In genomic region chr6:24006246-24006645, GRCh38 we compare ENCODE assay signal across 26 cellular contexts.
A peak's percentile ranks its signal among the peaks of the same experiment; 100 is the strongest.
DNase-seq lines count a peak whose midpoint lies in the region; ATAC-seq, FAIRE-seq and TF ChIP-seq lines count a peak whose summit lies in the region.
"Had no signal": no experiment of that assay in that cellular context is flagged by ENCODE, and none has a peak within 500 bp of the region (broad histone marks: within the 10 kb centered on the region; RNA-seq: fewer than 3 reads in every experiment).

No MANE protein-coding gene starts in this region.

- no peak overlapping the region for H3K9ac ChIP-seq in SK-N-SH
- H3K9ac ChIP-seq: BLaER1, KMS-11 had no signal

- no peaks in the 10 kb centered on the region for H4K20me1 ChIP-seq in SK-N-SH (ENCODE audit: insufficient read depth)
- H4K20me1 ChIP-seq: BLaER1 had no signal

- no peak for TF ChIP-seq CTCF in SK-N-SH (IDR thresholded peaks at IDR 0.05)
- TF ChIP-seq CTCF in osteocyte (IDR thresholded peaks at IDR 0.05) = no peak

- DNase-seq in SK-N-SH (no peak), NCI-H69 (lab: John Stamatoyannopoulos, UW) (peak; percentile 92), left colon (no peak), osteocyte (ENCODE audit: extremely low spot score, unreplicated experiment) (no peak), RCC 7860 (ENCODE audit: low spot score) (no peak), HTR-8/SVneo (ENCODE audit: insufficient read length, low spot score) (no peak)
- DNase-seq: CD4-positive, CD25-positive, alpha-beta regulatory T cell; DMS153; DND-41; H7; HFFc6; NCI-H1048; NCI-H187; NCI-H2171 treated with DMSO at 0.1 percent for 48 hours; NCI-H345; NCI-H510A treated with DMSO at 0.1 percent for 48 hours; NCI-H82; T-cell had no signal

- H3K9me3 Mint-ChIP-seq in osteocyte (ENCODE audit: unreplicated experiment) = no peaks in the 10 kb centered on the region

- TF ChIP-seq RAD21 in SK-N-SH (IDR thresholded peaks at IDR 0.05; ENCODE audit: low read length) = no peak

- no peaks in the 10 kb centered on the region for H3K4me1 ChIP-seq in SK-N-SH (ENCODE audit: control insufficient read depth in 1 of 2, insufficient read depth in 2 of 2, low read depth in 1 of 2, low read length in 1 of 2)
- H3K4me1 ChIP-seq: BLaER1 had no signal

- no peaks in the 10 kb centered on the region for H3K9me3 ChIP-seq in SK-N-SH
- H3K9me3 ChIP-seq: BLaER1 had no signal

- H3K4me1 Mint-ChIP-seq in osteocyte (ENCODE audit: unreplicated experiment) = no peaks in the 10 kb centered on the region
- H3K4me1 Mint-ChIP-seq: CD4-positive, CD25-positive, alpha-beta regulatory T cell; IgD-negative memory B cell; T-cell had no signal

- no peaks in the 10 kb centered on the region for H3K27me3 Mint-ChIP-seq in osteocyte (ENCODE audit: unreplicated experiment)
- H3K27me3 Mint-ChIP-seq: CD4-positive, CD25-positive, alpha-beta regulatory T cell; IgD-negative memory B cell had no signal

- H3K9me2 ChIP-seq in SK-N-SH = no peaks in the 10 kb centered on the region

- H2AFZ ChIP-seq in SK-N-SH (ENCODE audit: low read depth) = no peak overlapping the region

- no peaks in the 10 kb centered on the region for H3F3A ChIP-seq in SK-N-SH (replicated peaks; ENCODE audit: insufficient read depth)

- H3K4me3 ChIP-seq in SK-N-SH (ENCODE audit: low read depth in 2 of 2, low read length in 1 of 2) = no peak overlapping the region
- H3K4me3 ChIP-seq: BLaER1 had no signal

- no peak overlapping the region for H3K4me2 ChIP-seq in SK-N-SH
- H3K4me2 ChIP-seq: BLaER1, KMS-11 had no signal

- no peaks in the 10 kb centered on the region for H3K27me3 ChIP-seq in SK-N-SH (ENCODE audit: insufficient read depth)
- H3K27me3 ChIP-seq: BLaER1 had no signal

- intact Hi-C loops in left colon (cut with DNase I, micrococcal nuclease) = no loop called here

- no peak overlapping the region for H3K27ac Mint-ChIP-seq in osteocyte (ENCODE audit: unreplicated experiment)
- H3K27ac Mint-ChIP-seq: CD4-positive, CD25-positive, alpha-beta regulatory T cell; HFFc6; IgD-negative memory B cell; T-cell had no signal

- TF ChIP-seq EP300 in SK-N-SH (IDR thresholded peaks at IDR 0.05; ENCODE audit: borderline replicate concordance in 1 of 2, low read depth in 1 of 2, low read length in 1 of 2) = no peak

- CTCF ChIA-PET in SK-N-SH (lab: Yijun Ruan, JAX) = interaction anchor here (1.3 kb wide), 1 partner anchor 20 kb away, joined by 3 read pairs; no protein-coding TSS in a partner anchor

- no peak overlapping the region for H3K27ac ChIP-seq in SK-N-SH (ENCODE audit: low read depth in 2 of 2, low read length in 1 of 2)
- H3K27ac ChIP-seq: BLaER1, KMS-11 had no signal

- H3K79me2 ChIP-seq in SK-N-SH (ENCODE audit: insufficient read depth) = no peaks in the 10 kb centered on the region

- H3K36me3 ChIP-seq in SK-N-SH (replicated peaks in 1 of 2; ENCODE audit: control insufficient read depth in 1 of 2, insufficient read depth in 2 of 2, low read length in 1 of 2) = no peaks in the 10 kb centered on the region
- H3K36me3 ChIP-seq: BLaER1 had no signal

- H3K4me3 Mint-ChIP-seq in osteocyte (ENCODE audit: unreplicated experiment) = no peak overlapping the region
- H3K4me3 Mint-ChIP-seq: CD4-positive, CD25-positive, alpha-beta regulatory T cell; HFFc6; IgD-negative memory B cell; T-cell had no signal

- ATAC-seq in SK-N-SH treated with all-trans-retinoic acid at 6 μM for 48 hours = no peak
- ATAC-seq in left colon = peak; percentile 99
- ATAC-seq: Panc1, T-cell had no signal

- FAIRE-seq in RCC 7860 (lab: Jason Lieb, UNC) (no peak), HTR-8/SVneo (lab: Jason Lieb, UNC) (no peak)
- FAIRE-seq: A204.1, GM12892, GM18507 had no signal

- no peaks in the 10 kb centered on the region for H3K36me3 Mint-ChIP-seq in osteocyte (ENCODE audit: unreplicated experiment)
- H3K36me3 Mint-ChIP-seq: CD4-positive, CD25-positive, alpha-beta regulatory T cell; IgD-negative memory B cell; T-cell had no signal

- POLR2A ChIA-PET in SK-N-SH (lab: Yijun Ruan, JAX) = no interaction called here

TF ChIP-seq in SK-N-SH treated with all-trans-retinoic acid at 6 μM for 48 hours, 23 proteins besides CTCF, POLR2A, EP300 and RAD21:
- TF ChIP-seq ISL1 (CRISPR knock-in tag; IDR thresholded peaks at IDR 0.05) = peak; percentile 45
- no peak for TF ChIP-seq ZNF8 (CRISPR knock-in tag; IDR thresholded peaks at IDR 0.05)
- TF ChIP-seq TOX (CRISPR knock-in tag; IDR thresholded peaks at IDR 0.05; ENCODE audit: borderline replicate concordance) = no peak
- TF ChIP-seq TCF4 (CRISPR knock-in tag; IDR thresholded peaks at IDR 0.05; ENCODE audit: borderline replicate concordance) = no peak
- TF ChIP-seq CREB5 (CRISPR knock-in tag; IDR thresholded peaks at IDR 0.05; ENCODE audit: low read depth) = no peak

TF ChIP-seq in SK-N-SH, 30 proteins besides CTCF, POLR2A, EP300 and RAD21:
- TF ChIP-seq GATA2 (CRISPR knock-in tag; IDR thresholded peaks at IDR 0.05) (no peak), PBX3 (IDR thresholded peaks at IDR 0.05) (no peak), YY1 (IDR thresholded peaks at IDR 0.05; ENCODE audit: low read depth) (no peak), MXI1 (IDR thresholded peaks at IDR 0.05; ENCODE audit: low read depth, low read length) (no peak), ELF1 (IDR thresholded peaks at IDR 0.05) (no peak), FOXJ3 (CRISPR knock-in tag; IDR thresholded peaks at IDR 0.05) (no peak), GABPA (IDR thresholded peaks at IDR 0.05; ENCODE audit: low read depth) (no peak)
